8 cellular contexts compared by ENCODE assay signal in the genomic region with DNA sequence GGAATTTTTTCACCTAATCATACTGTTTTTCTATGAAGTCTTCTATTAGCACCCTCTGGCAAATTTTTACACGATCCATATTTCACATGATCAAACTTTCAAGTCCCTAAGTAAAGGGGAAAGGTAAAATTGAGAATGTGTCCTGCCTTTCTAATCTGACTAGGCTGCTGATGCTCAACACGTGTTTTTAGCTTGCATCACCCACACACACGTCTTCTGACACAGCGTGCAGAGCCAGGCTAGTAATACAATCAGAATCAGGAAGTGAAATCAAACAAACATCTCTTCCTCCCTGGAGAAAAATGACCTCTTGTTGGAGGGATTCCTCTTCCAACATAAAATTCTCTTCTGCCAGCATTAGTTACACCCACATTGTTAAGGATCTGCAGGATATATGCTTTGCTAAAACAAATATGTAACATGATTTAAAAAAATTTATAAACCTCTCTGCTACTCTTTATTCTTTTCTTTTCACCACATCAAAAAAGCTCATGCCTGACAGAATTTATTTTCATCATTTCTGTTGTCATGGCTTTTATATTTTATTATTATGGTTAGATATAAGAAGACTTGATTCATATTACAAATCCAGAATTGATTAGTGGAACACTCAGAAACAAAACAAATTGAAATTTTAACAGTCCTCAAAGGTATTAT.
A peak's percentile ranks its signal among the peaks of the same experiment; 100 is the strongest.
DNase-seq lines count a peak whose midpoint lies in the region; ATAC-seq, FAIRE-seq and TF ChIP-seq lines count a peak whose summit lies in the region.

No MANE protein-coding gene starts in this region.

- intact Hi-C loops in uterus (cut with DNase I; ENCODE audit: low total_unique reads), result no loop called here

- DNase-seq in GM12891 (ENCODE audit: insufficient read length, low spot score) (no peak), T follicular helper cell (ENCODE audit: low read depth) (peak; percentile 15), dermis blood vessel endothelial cell (peak; percentile 88), myocyte (ENCODE audit: low read depth) (peak; percentile 66), uterus (peak; percentile 59 to 72), NCI-H510A (lab: John Stamatoyannopoulos, UW) (no peak), ecto neural progenitor cell (ENCODE audit: low spot score) (no peak)

- no peaks in the 10 kb centered on the region for H3K4me1 ChIP-seq in uterus

- peak; percentile 70 for ATAC-seq in HG03342 (IDR thresholded peaks at IDR 0.05; ENCODE audit: unreplicated experiment)

- H3K27ac ChIP-seq in uterus, result peak overlapping the region; percentile 71 to 73

- no peaks in the 10 kb centered on the region for H3K36me3 ChIP-seq in uterus

- FAIRE-seq in GM12891 (lab: Jason Lieb, UNC), result peak; percentile 68

- no peaks in the 10 kb centered on the region for H3K9me3 ChIP-seq in uterus

- TF ChIP-seq POLR2A in GM12891 (IDR thresholded peaks at IDR 0.05; ENCODE audit: low read depth, low read length), result no peak
- TF ChIP-seq POLR2A in uterus (IDR thresholded peaks at IDR 0.05), result no peak

- TF ChIP-seq CTCF in uterus (IDR thresholded peaks at IDR 0.05), result no peak

- no peak overlapping the region for H3K4me3 ChIP-seq in uterus

- H3K27me3 ChIP-seq in uterus, result no peaks in the 10 kb centered on the region

TF ChIP-seq in GM12891, 5 proteins besides CTCF, POLR2A, EP300 and RAD21:
- TF ChIP-seq TAF1 (IDR thresholded peaks at IDR 0.05; ENCODE audit: low read depth, low read length), result no peak
- peak; percentile 85 for TF ChIP-seq SPI1 (IDR thresholded peaks at IDR 0.05; ENCODE audit: low read depth, low read length)
TF ChIP-seq in GM12891: peak in this region for 1.

Comparison
In these comparisons a context has a peak if more than half of its experiments do, and no peak if none do; other contexts are left out.
1. DNase-seq: peak in T follicular helper cell (single experiment), dermis blood vessel endothelial cell (single experiment), myocyte (single experiment) and uterus (2 of 2); none in GM12891 (single experiment), NCI-H510A (single experiment) and ecto neural progenitor cell (single experiment).